1 cellular context compared by ENCODE assay signal in genomic region chr5:117657591-117657990, GRCh38.
TF ChIP-seq lines count a peak whose summit lies in the region.

No MANE protein-coding gene starts in this region.

TF ChIP-seq in WTC11, 78 proteins besides CTCF, POLR2A, EP300 and RAD21 (continued from another document):
- TF ChIP-seq, protein P1, sequence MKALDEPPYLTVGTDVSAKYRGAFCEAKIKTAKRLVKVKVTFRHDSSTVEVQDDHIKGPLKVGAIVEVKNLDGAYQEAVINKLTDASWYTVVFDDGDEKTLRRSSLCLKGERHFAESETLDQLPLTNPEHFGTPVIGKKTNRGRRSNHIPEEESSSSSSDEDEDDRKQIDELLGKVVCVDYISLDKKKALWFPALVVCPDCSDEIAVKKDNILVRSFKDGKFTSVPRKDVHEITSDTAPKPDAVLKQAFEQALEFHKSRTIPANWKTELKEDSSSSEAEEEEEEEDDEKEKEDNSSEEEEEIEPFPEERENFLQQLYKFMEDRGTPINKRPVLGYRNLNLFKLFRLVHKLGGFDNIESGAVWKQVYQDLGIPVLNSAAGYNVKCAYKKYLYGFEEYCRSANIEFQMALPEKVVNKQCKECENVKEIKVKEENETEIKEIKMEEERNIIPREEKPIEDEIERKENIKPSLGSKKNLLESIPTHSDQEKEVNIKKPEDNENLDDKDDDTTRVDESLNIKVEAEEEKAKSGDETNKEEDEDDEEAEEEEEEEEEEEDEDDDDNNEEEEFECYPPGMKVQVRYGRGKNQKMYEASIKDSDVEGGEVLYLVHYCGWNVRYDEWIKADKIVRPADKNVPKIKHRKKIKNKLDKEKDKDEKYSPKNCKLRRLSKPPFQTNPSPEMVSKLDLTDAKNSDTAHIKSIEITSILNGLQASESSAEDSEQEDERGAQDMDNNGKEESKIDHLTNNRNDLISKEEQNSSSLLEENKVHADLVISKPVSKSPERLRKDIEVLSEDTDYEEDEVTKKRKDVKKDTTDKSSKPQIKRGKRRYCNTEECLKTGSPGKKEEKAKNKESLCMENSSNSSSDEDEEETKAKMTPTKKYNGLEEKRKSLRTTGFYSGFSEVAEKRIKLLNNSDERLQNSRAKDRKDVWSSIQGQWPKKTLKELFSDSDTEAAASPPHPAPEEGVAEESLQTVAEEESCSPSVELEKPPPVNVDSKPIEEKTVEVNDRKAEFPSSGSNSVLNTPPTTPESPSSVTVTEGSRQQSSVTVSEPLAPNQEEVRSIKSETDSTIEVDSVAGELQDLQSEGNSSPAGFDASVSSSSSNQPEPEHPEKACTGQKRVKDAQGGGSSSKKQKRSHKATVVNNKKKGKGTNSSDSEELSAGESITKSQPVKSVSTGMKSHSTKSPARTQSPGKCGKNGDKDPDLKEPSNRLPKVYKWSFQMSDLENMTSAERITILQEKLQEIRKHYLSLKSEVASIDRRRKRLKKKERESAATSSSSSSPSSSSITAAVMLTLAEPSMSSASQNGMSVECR (CRISPR knock-in tag; IDR thresholded peaks at IDR 0.05; ENCODE audit: borderline replicate concordance), result no peak
- TF ChIP-seq, protein P2, sequence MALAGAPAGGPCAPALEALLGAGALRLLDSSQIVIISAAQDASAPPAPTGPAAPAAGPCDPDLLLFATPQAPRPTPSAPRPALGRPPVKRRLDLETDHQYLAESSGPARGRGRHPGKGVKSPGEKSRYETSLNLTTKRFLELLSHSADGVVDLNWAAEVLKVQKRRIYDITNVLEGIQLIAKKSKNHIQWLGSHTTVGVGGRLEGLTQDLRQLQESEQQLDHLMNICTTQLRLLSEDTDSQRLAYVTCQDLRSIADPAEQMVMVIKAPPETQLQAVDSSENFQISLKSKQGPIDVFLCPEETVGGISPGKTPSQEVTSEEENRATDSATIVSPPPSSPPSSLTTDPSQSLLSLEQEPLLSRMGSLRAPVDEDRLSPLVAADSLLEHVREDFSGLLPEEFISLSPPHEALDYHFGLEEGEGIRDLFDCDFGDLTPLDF (CRISPR knock-in tag; IDR thresholded peaks at IDR 0.05), result no peak
- TF ChIP-seq IRF1 (CRISPR knock-in tag; IDR thresholded peaks at IDR 0.05) (no peak), MYBL2 (CRISPR knock-in tag; IDR thresholded peaks at IDR 0.05) (no peak), TEAD1 (CRISPR knock-in tag; IDR thresholded peaks at IDR 0.05) (no peak)
- TF ChIP-seq, protein P3, sequence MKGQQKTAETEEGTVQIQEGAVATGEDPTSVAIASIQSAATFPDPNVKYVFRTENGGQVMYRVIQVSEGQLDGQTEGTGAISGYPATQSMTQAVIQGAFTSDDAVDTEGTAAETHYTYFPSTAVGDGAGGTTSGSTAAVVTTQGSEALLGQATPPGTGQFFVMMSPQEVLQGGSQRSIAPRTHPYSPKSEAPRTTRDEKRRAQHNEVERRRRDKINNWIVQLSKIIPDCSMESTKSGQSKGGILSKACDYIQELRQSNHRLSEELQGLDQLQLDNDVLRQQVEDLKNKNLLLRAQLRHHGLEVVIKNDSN (CRISPR knock-in tag; IDR thresholded peaks at IDR 0.05), result no peak
